In genomic region chr7:18993933-18994668, GRCh38 we compare ENCODE assay signal across 26 cellular contexts.
DNase-seq lines count a peak whose midpoint lies in the region; ATAC-seq, FAIRE-seq and TF ChIP-seq lines count a peak whose summit lies in the region.
"Had no signal": no experiment of that assay in that cellular context is flagged by ENCODE, and none has a peak within 500 bp of the region (broad histone marks: within the 10 kb centered on the region; RNA-seq: fewer than 3 reads in every experiment).

No MANE protein-coding gene starts in this region.

- TF ChIP-seq EP300 in HepG2 (IDR thresholded peaks at IDR 0.05; ENCODE audit: low read depth in 2 of 2, low read length in 2 of 2) (no peak), HepG2 (CRISPR knock-in tag; IDR thresholded peaks at IDR 0.05; ENCODE audit: borderline replicate concordance) (no peak)

- BruUV-seq in HepG2 (replicated peaks; lab: Mats Ljungman, UMichigan), result no TSS peak

- H3K4me3 ChIP-seq in HepG2 (replicated peaks in 1 of 3; ENCODE audit: insufficient read depth in 1 of 3, low read depth in 2 of 3, low read length in 3 of 3) (no peak overlapping the region), right lobe of liver (no peak overlapping the region), fibroblast of pulmonary artery (replicated peaks; ENCODE audit: low read depth, low read length) (no peak overlapping the region), smooth muscle cell (no peak overlapping the region), WERI-Rb-1 (ENCODE audit: low read depth, low read length) (no peak overlapping the region)
- H3K4me3 ChIP-seq: GM23338, heart left ventricle, lung, spleen, tibial nerve had no signal

- CTCF ChIA-PET in HepG2 (lab: Yijun Ruan, JAX; ENCODE audit: low intra/inter-chr PET ratio, low total read pairs), result no interaction called here

- TF ChIP-seq RAD21 in HepG2 (CRISPR knock-in tag; IDR thresholded peaks at IDR 0.05), result no peak

- no peak overlapping the region for H2AFZ ChIP-seq in HepG2 (ENCODE audit: low read length)
- no peak overlapping the region for H2AFZ ChIP-seq in smooth muscle cell (ENCODE audit: low read depth)
- H2AFZ ChIP-seq: GM23338, parathyroid adenoma had no signal

- H3K4me2 ChIP-seq in HepG2 (ENCODE audit: low read depth, low read length) (no peak overlapping the region), smooth muscle cell (peak overlapping the region; percentile 59)
- H3K4me2 ChIP-seq: GM23338 had no signal

- in situ Hi-C loops in HepG2 (cut with HindIII; ENCODE audit: extremely low pct_ligation_motif_present, low pct_unique_long_range_greater_than_20kb), result no loop called here

- H4K20me1 ChIP-seq in HepG2 (ENCODE audit: insufficient read depth, low read length), result no peaks in the 10 kb centered on the region
- no peaks in the 10 kb centered on the region for H4K20me1 ChIP-seq in smooth muscle cell (ENCODE audit: low read depth)

- POLR2A ChIA-PET in HepG2 (lab: Yijun Ruan, JAX), result no interaction called here

- intact Hi-C loops in HepG2 (cut with micrococcal nuclease; ENCODE audit: unreplicated experiment), result no loop called here
- intact Hi-C loops in right lobe of liver (cut with DNase I), result no loop called here

- H3K27me3 ChIP-seq in HepG2 (ENCODE audit: control insufficient read depth in 1 of 2, insufficient read depth in 2 of 2, low read length in 2 of 2) (no peaks in the 10 kb centered on the region), right lobe of liver (no peaks in the 10 kb centered on the region), smooth muscle cell (ENCODE audit: low read depth) (no peaks in the 10 kb centered on the region), WERI-Rb-1 (ENCODE audit: insufficient read depth, low read depth, severe bottlenecking) (no peaks in the 10 kb centered on the region)
- H3K27me3 ChIP-seq: heart left ventricle, spleen, tibial nerve had no signal

- DNase-seq in HepG2 (ENCODE audit: low spot score) (no peak), right lobe of liver (no peak), RCC 7860 (ENCODE audit: low spot score) (peak; percentile 47), fibroblast of pulmonary artery (ENCODE audit: low read depth) (peak; percentile 14), smooth muscle cell (lab: John Stamatoyannopoulos, UW; ENCODE audit: unreplicated experiment) (no peak), WERI-Rb-1 (no peak), NCI-H128 (lab: John Stamatoyannopoulos, UW; ENCODE audit: unreplicated experiment) (no peak)
- DNase-seq in stimulated activated CD4-positive, alpha-beta T cell treated with anti-CD3 and anti-CD28 coated beads, Interleukin-4, amount 100 ng/mL, for 24 hours, result no peak
- DNase-seq: activated CD4-positive, alpha-beta T cell treated with anti-CD3 and anti-CD28 coated beads for 48 hours; activated naive CD4-positive, alpha-beta T cell; activated T-cell treated with anti-CD3 and anti-CD28 coated beads, Interleukin-2, amount 50 U/mL, for 48 hours; CD4-positive, alpha-beta T cell; heart left ventricle; KG1; MM.1S; NCI-H1436; NCI-H2081 treated with DMSO at 0.1 percent for 48 hours; NCI-H345; NCI-H82; spleen had no signal

- H3K4me1 ChIP-seq in HepG2 (ENCODE audit: insufficient read depth, low read length) (no peaks in the 10 kb centered on the region), right lobe of liver (no peaks in the 10 kb centered on the region), smooth muscle cell (ENCODE audit: low read depth) (no peaks in the 10 kb centered on the region)
- H3K4me1 ChIP-seq: heart left ventricle, parathyroid adenoma, spleen, tibial nerve had no signal

- H3K9me3 ChIP-seq in HepG2 (ENCODE audit: low read length), result peaks cover 58% of the 10 kb centered on the region
- H3K9me3 ChIP-seq in right lobe of liver, result no peaks in the 10 kb centered on the region
- H3K9me3 ChIP-seq in smooth muscle cell (replicated peaks; ENCODE audit: low read depth), result no peaks in the 10 kb centered on the region
- no peaks in the 10 kb centered on the region for H3K9me3 ChIP-seq in WERI-Rb-1 (ENCODE audit: severe bottlenecking)
- H3K9me3 ChIP-seq: heart left ventricle, tibial nerve had no signal

- TF ChIP-seq POLR2A in HepG2 (IDR thresholded peaks at IDR 0.05; ENCODE audit: insufficient read depth in 1 of 2, low read depth in 2 of 2, low read length in 2 of 2) (no peak), right lobe of liver (IDR thresholded peaks at IDR 0.05) (no peak)

- no peak for ATAC-seq in HepG2
- ATAC-seq in right lobe of liver, result no peak
- ATAC-seq: GM23338, heart left ventricle had no signal

- TF ChIP-seq CTCF in HepG2 (CRISPR knock-in tag; IDR thresholded peaks at IDR 0.05) (no peak), right lobe of liver (IDR thresholded peaks at IDR 0.05) (no peak), fibroblast of pulmonary artery (IDR thresholded peaks at IDR 0.05; ENCODE audit: low read length, missing control alignments) (no peak), smooth muscle cell (IDR thresholded peaks at IDR 0.05; ENCODE audit: borderline replicate concordance, insufficient read depth, poor library complexity, severe bottlenecking) (no peak), WERI-Rb-1 (IDR thresholded peaks at IDR 0.05; ENCODE audit: low read depth, low read length) (no peak)

- no peaks in the 10 kb centered on the region for H3K79me2 ChIP-seq in HepG2 (ENCODE audit: insufficient read depth, low read length)
- H3K79me2 ChIP-seq in smooth muscle cell (ENCODE audit: low read depth), result no peaks in the 10 kb centered on the region
- H3K79me2 ChIP-seq: parathyroid adenoma had no signal

- FAIRE-seq in HepG2 (lab: Jason Lieb, UNC) (no peak), RCC 7860 (lab: Jason Lieb, UNC) (peak; percentile 65)

- H3K27ac ChIP-seq in HepG2 (ENCODE audit: extremely low read length, insufficient read depth, low read length) (no peak overlapping the region), right lobe of liver (no peak overlapping the region), smooth muscle cell (ENCODE audit: low read depth) (peak overlapping the region; percentile 65), WERI-Rb-1 (no peak overlapping the region)
- H3K27ac ChIP-seq: 22Rv1, heart left ventricle, parathyroid adenoma, spleen, tibial nerve, VCaP had no signal

- H3K9ac ChIP-seq in HepG2 (ENCODE audit: insufficient read depth, low read depth, low read length) (no peak overlapping the region), smooth muscle cell (ENCODE audit: low read depth) (no peak overlapping the region)
- H3K9ac ChIP-seq: parathyroid adenoma had no signal

- H3K36me3 ChIP-seq in HepG2 (replicated peaks in 1 of 2; ENCODE audit: control insufficient read depth in 1 of 2, insufficient read depth in 2 of 2, low read length in 2 of 2), result no peaks in the 10 kb centered on the region
- no peaks in the 10 kb centered on the region for H3K36me3 ChIP-seq in right lobe of liver
- H3K36me3 ChIP-seq in smooth muscle cell (ENCODE audit: low read depth), result no peaks in the 10 kb centered on the region
- H3K36me3 ChIP-seq in WERI-Rb-1, result no peaks in the 10 kb centered on the region
- H3K36me3 ChIP-seq: heart left ventricle, spleen, tibial nerve had no signal

- H3F3A ChIP-seq in smooth muscle cell (ENCODE audit: low read depth), result no peaks in the 10 kb centered on the region

- 0% methylated on average over 3 of the region's 3 CpGs for WGBS in HepG2 (ENCODE audit: low lambda C conversion rate)
- WGBS in right lobe of liver (ENCODE audit: insufficient coverage, low coverage, low lambda C conversion rate, missing lambda C conversion rate), result 39% methylated on average over 2 of the region's 3 CpGs
- 29% methylated on average over 3 of the region's 3 CpGs for WGBS in smooth muscle cell (ENCODE audit: low lambda C conversion rate)

TF ChIP-seq in HepG2, 621 proteins besides CTCF, POLR2A, EP300 and RAD21:
- no peak for TF ChIP-seq ZNF451 (CRISPR knock-in tag; IDR thresholded peaks at IDR 0.05)
- TF ChIP-seq MNT (IDR thresholded peaks at IDR 0.05), result peak; percentile 91

Comparison
In these comparisons a context has a peak if more than half of its experiments do, and no peak if none do; other contexts are left out.
1. DNase-seq: peak in RCC 7860 (single experiment) and fibroblast of pulmonary artery (single experiment); none in HepG2 (single experiment), right lobe of liver (0 of 3), smooth muscle cell (single experiment), WERI-Rb-1 (single experiment), stimulated activated CD4-positive, alpha-beta T cell treated with anti-CD3 and anti-CD28 coated beads, Interleukin-4, amount 100 ng/mL, for 24 hours (single experiment) and NCI-H128 (single experiment).